In the genomic region with DNA sequence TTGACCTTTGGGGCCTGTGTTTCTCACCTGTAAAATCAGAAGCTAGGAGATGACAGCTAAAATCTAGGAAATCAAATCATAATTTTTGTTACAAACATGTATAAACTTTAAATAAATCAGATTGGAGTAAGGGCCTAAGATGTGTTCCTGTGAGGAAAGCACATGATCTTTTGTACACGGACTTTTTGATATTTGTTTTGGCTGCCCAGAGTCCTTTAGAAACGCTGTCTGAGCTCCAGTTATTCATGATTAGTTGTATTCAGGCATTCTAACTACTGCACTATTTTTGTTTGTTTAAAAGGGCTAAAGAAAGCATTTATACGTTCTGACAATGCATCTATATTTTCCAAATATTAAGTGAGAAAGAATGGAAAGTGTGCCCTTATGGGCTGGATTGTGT, we compare ENCODE assay signal across 8 cellular contexts.
"Had no signal": no experiment of that assay in that cellular context is flagged by ENCODE, and none has a peak within 500 bp of the region (broad histone marks: within the 10 kb centered on the region; RNA-seq: fewer than 3 reads in every experiment).

No MANE protein-coding gene starts in this region.

- FAIRE-seq: G401.6, GM12878, GM12891, GM12892, GM18507, GM19239 had no signal

- DNase-seq: GDM1, GF-D8 had no signal

- ATAC-seq: GM12878 had no signal

- H3K4me3 ChIP-seq: GM12878 had no signal
